ENCODE assay signal across 8 cellular contexts in genomic region chr10:102460836-102461186, GRCh38. TPM values are rescaled to one million over a fixed set of nuclear protein-coding genes. Genes with fewer than 3 reads are reported as not detected.
A peak's percentile ranks its signal among the peaks of the same experiment; 100 is the strongest.
DNase-seq lines count a peak whose midpoint lies in the region; ATAC-seq and TF ChIP-seq lines count a peak whose summit lies in the region.

No MANE protein-coding gene starts in this region.

- POLR2A ChIA-PET in CD8-positive, alpha-beta memory T cell (lab: Charles Lee) = interaction anchor here (0.6 to 4.3 kb wide), 6 partner anchors 10 to 125 kb away, joined by 3 to 54 read pairs (median 5); partner anchors contain the start of genes ACTR1A, C10orf95, NFKB2 and SUFU

- peak overlapping the region; percentile 88 for H3K4me2 ChIP-seq in neural progenitor cell

- no peaks in the 10 kb centered on the region for H3K9me3 ChIP-seq in CD8-positive, alpha-beta memory T cell (ENCODE audit: low read length)
- H3K9me3 ChIP-seq in effector memory CD4-positive, alpha-beta T cell (ENCODE audit: control insufficient read depth, low read length) = no peaks in the 10 kb centered on the region
- H3K9me3 ChIP-seq in neural progenitor cell (ENCODE audit: low read depth) = no peaks in the 10 kb centered on the region

- H3K4me3 ChIP-seq in CD8-positive, alpha-beta memory T cell (ENCODE audit: low read length) = peak overlapping the region; percentile 82
- H3K4me3 ChIP-seq in LNCaP clone FGC (ENCODE audit: low read depth, low read length) = peak overlapping the region; percentile 62
- H3K4me3 ChIP-seq in effector memory CD4-positive, alpha-beta T cell (ENCODE audit: insufficient read depth, low read depth, low read length, poor library complexity, severe bottlenecking) = peak overlapping the region; percentile 63
- H3K4me3 ChIP-seq in neural progenitor cell = no peak overlapping the region

- H3K79me2 ChIP-seq in neural progenitor cell (ENCODE audit: low read depth) = no peaks in the 10 kb centered on the region

- peak overlapping the region; percentile 84 to 94 (median 89) for H3K4me3 Mint-ChIP-seq in CD8-positive, alpha-beta memory T cell
- peak overlapping the region; percentile 92 for H3K4me3 Mint-ChIP-seq in neural progenitor cell

- DNase-seq in CD8-positive, alpha-beta memory T cell = no peak
- DNase-seq in LNCaP clone FGC (ENCODE audit: low read depth) = no peak
- no peak for DNase-seq in effector memory CD4-positive, alpha-beta T cell
- DNase-seq in neural progenitor cell (ENCODE audit: low spot score) = no peak
- no peak for DNase-seq in ACHN
- no peak for DNase-seq in NCI-H69 (lab: John Stamatoyannopoulos, UW)
- no peak for DNase-seq in midbrain (lab: John Stamatoyannopoulos, UW)

- no peaks in the 10 kb centered on the region for H3K9me3 Mint-ChIP-seq in CD8-positive, alpha-beta memory T cell
- no peaks in the 10 kb centered on the region for H3K9me3 Mint-ChIP-seq in neural progenitor cell

- H3K4me1 Mint-ChIP-seq in CD8-positive, alpha-beta memory T cell = peaks cover 21 to 29% (median 22%) of the 10 kb centered on the region in 3 donors
- H3K4me1 Mint-ChIP-seq in neural progenitor cell = peaks cover 31% of the 10 kb centered on the region

- H3F3A ChIP-seq in neural progenitor cell (ENCODE audit: low read depth) = peaks cover 29% of the 10 kb centered on the region

- H3K27ac Mint-ChIP-seq in CD8-positive, alpha-beta memory T cell = peak overlapping the region; percentile 53 to 93 (median 84)
- peak overlapping the region; percentile 75 for H3K27ac Mint-ChIP-seq in neural progenitor cell

- H3K27me3 Mint-ChIP-seq in CD8-positive, alpha-beta memory T cell = peaks cover 0 to 4% of the 10 kb centered on the region in 2 donors
- H3K27me3 Mint-ChIP-seq in neural progenitor cell (ENCODE audit: insufficient read depth, low read depth) = peaks cover 10% of the 10 kb centered on the region

- H3K27ac ChIP-seq in CD8-positive, alpha-beta memory T cell (ENCODE audit: low read depth, low read length) = no peak overlapping the region
- peak overlapping the region; percentile 67 for H3K27ac ChIP-seq in effector memory CD4-positive, alpha-beta T cell (ENCODE audit: insufficient read depth, low read length, poor library complexity, severe bottlenecking)
- no peak overlapping the region for H3K27ac ChIP-seq in neural progenitor cell

- H3K36me3 Mint-ChIP-seq in CD8-positive, alpha-beta memory T cell = peaks cover 0 to 5% (median 2%) of the 10 kb centered on the region in 3 donors
- peaks cover 1% of the 10 kb centered on the region for H3K36me3 Mint-ChIP-seq in neural progenitor cell

- CTCF ChIA-PET in CD8-positive, alpha-beta memory T cell (lab: Charles Lee) = interaction anchor here (0.7 to 2.8 kb wide), 9 partner anchors 10 to 123 kb away, joined by 3 to 23 read pairs (median 4); partner anchors contain the start of genes ACTR1A, C10orf95 and NFKB2

- ATAC-seq in GM21526 (IDR thresholded peaks at IDR 0.05; ENCODE audit: low FRiP score, unreplicated experiment) = peak; percentile 28

- TF ChIP-seq CTCF in LNCaP clone FGC (IDR thresholded peaks at IDR 0.05; ENCODE audit: control insufficient read depth, extremely low read depth, insufficient read depth) (no peak), neural progenitor cell (IDR thresholded peaks at IDR 0.05) (no peak)

- peaks cover 5% of the 10 kb centered on the region for H3K36me3 ChIP-seq in CD8-positive, alpha-beta memory T cell (ENCODE audit: insufficient read depth, low read length)
- H3K36me3 ChIP-seq in effector memory CD4-positive, alpha-beta T cell (ENCODE audit: control insufficient read depth, insufficient read depth, low read length) = peaks cover 2% of the 10 kb centered on the region
- no peaks in the 10 kb centered on the region for H3K36me3 ChIP-seq in neural progenitor cell

- no peak overlapping the region for H3K9ac ChIP-seq in neural progenitor cell

- H3K27me3 ChIP-seq in CD8-positive, alpha-beta memory T cell (ENCODE audit: insufficient read depth, low read length, poor library complexity, severe bottlenecking) = no peaks in the 10 kb centered on the region
- H3K27me3 ChIP-seq in effector memory CD4-positive, alpha-beta T cell (replicated peaks; ENCODE audit: control insufficient read depth, insufficient read depth, low read length, poor library complexity, severe bottlenecking) = no peaks in the 10 kb centered on the region
- peaks cover 31% of the 10 kb centered on the region for H3K27me3 ChIP-seq in neural progenitor cell

- peak overlapping the region; percentile 94 for H2AFZ ChIP-seq in neural progenitor cell (replicated peaks)

- peaks cover 9% of the 10 kb centered on the region for H4K20me1 ChIP-seq in neural progenitor cell (ENCODE audit: low read depth)

- in situ Hi-C loops in ACHN (cut with HindIII; ENCODE audit: low pct_ligation_motif_present, low pct_unique_long_range_greater_than_20kb, low sequenced_read_pairs) = no loop called here

- H3K4me1 ChIP-seq in CD8-positive, alpha-beta memory T cell (ENCODE audit: insufficient read depth, low read length) = peaks cover 15% of the 10 kb centered on the region
- H3K4me1 ChIP-seq in effector memory CD4-positive, alpha-beta T cell (ENCODE audit: control insufficient read depth, insufficient read depth, low read length, poor library complexity, severe bottlenecking) = peaks cover 12% of the 10 kb centered on the region
- H3K4me1 ChIP-seq in neural progenitor cell = peaks cover 20% of the 10 kb centered on the region

RNA-seq across cellular contexts. Expression of gene C10orf95, which starts 9.5 kb away (rescaled TPM):
- total RNA-seq in CD8-positive, alpha-beta memory T cell = under 1 TPM; 0.57 to 0.62 TPM
- polyA plus RNA-seq in CD8-positive, alpha-beta memory T cell = 0.70 TPM
- total RNA-seq in neural progenitor cell (ENCODE audit: low replicate concordance) = not detected in 2 replicates

RNA-seq across cellular contexts. Expression of gene CUEDC2, which starts 28.4 kb away (rescaled TPM):
- 10 to 100 TPM; 62.4 to 64.8 TPM for total RNA-seq in CD8-positive, alpha-beta memory T cell
- 61.7 TPM for polyA plus RNA-seq in CD8-positive, alpha-beta memory T cell
- 64.0 and 97.4 TPM in 2 replicates for total RNA-seq in neural progenitor cell (ENCODE audit: low replicate concordance)

RNA-seq across cellular contexts. Expression of gene FBXL15, which starts 40.2 kb away (rescaled TPM):
- total RNA-seq in CD8-positive, alpha-beta memory T cell = 10 to 100 TPM; 13.5 to 16.3 TPM
- 33.4 TPM for polyA plus RNA-seq in CD8-positive, alpha-beta memory T cell
- 4.4 and 12.2 TPM in 2 replicates for total RNA-seq in neural progenitor cell (ENCODE audit: low replicate concordance)

RNA-seq across cellular contexts. Expression of gene ACTR1A, which starts 41.7 kb away (rescaled TPM):
- 10 to 100 TPM; 79.6 to 80.4 TPM for total RNA-seq in CD8-positive, alpha-beta memory T cell
- polyA plus RNA-seq in CD8-positive, alpha-beta memory T cell = 76.4 TPM
- total RNA-seq in neural progenitor cell (ENCODE audit: low replicate concordance) = 86.9 and 133 TPM in 2 replicates

RNA-seq across cellular contexts. Expression of gene PSD, which starts 42.2 kb away (rescaled TPM):
- 1 to 10 TPM; 2.5 to 3.2 TPM for total RNA-seq in CD8-positive, alpha-beta memory T cell
- 1.9 TPM for polyA plus RNA-seq in CD8-positive, alpha-beta memory T cell
- 0.09 and 2.8 TPM in 2 replicates for total RNA-seq in neural progenitor cell (ENCODE audit: low replicate concordance)
